In genomic region chr2:101831351-101831865, GRCh38 we compare ENCODE assay signal across 1 cellular context.
TF ChIP-seq lines count a peak whose summit lies in the region.

No MANE protein-coding gene starts in this region.

TF ChIP-seq in HepG2, 621 proteins besides CTCF, POLR2A, EP300 and RAD21 (continued from another document and continues in another):
- TF ChIP-seq ZBTB4 (CRISPR knock-in tag; IDR thresholded peaks at IDR 0.05; ENCODE audit: borderline replicate concordance) (no peak), ZNF446 (CRISPR knock-in tag; IDR thresholded peaks at IDR 0.05) (no peak), ERF (CRISPR knock-in tag; IDR thresholded peaks at IDR 0.05) (peak; percentile 56; the same call in 1 of the 2 replicates), ATF6 (CRISPR knock-in tag; conservative IDR thresholded peaks at IDR 0.05) (no peak), HNRNPUL1 (IDR thresholded peaks at IDR 0.05; ENCODE audit: low read depth, low read length) (no peak), ZSCAN25 (CRISPR knock-in tag; IDR thresholded peaks at IDR 0.05) (no peak), ZNF343 (CRISPR knock-in tag; IDR thresholded peaks at IDR 0.05) (no peak), ZBTB20 (CRISPR knock-in tag; IDR thresholded peaks at IDR 0.05; ENCODE audit: borderline replicate concordance, low read depth) (no peak), PCBP1 (IDR thresholded peaks at IDR 0.05; ENCODE audit: borderline replicate concordance, low read depth, low read length) (no peak), ZNF883 (CRISPR knock-in tag; IDR thresholded peaks at IDR 0.05; ENCODE audit: not compliant biosample characterization) (no peak), ZNF264 (CRISPR knock-in tag; IDR thresholded peaks at IDR 0.05) (0 out of 2 replicates have a peak, but pooled peaks have one; percentile 26), KAT7 (CRISPR knock-in tag; IDR thresholded peaks at IDR 0.05; ENCODE audit: borderline replicate concordance) (0 out of 2 replicates have a peak, but pooled peaks have one; percentile 37), ZKSCAN8 (CRISPR knock-in tag; IDR thresholded peaks at IDR 0.05; ENCODE audit: borderline replicate concordance) (peak; percentile 31; the same call in 1 of the 2 replicates), ZSCAN9 (CRISPR knock-in tag; IDR thresholded peaks at IDR 0.05; ENCODE audit: borderline replicate concordance) (no peak), CCAR2 (optimal IDR thresholded peaks at IDR 0.05; ENCODE audit: low read depth, low read length) (no peak), BRCA1 (CRISPR knock-in tag; IDR thresholded peaks at IDR 0.05) (no peak), SRF (IDR thresholded peaks at IDR 0.05; ENCODE audit: low read depth, low read length) (0 out of 2 replicates have a peak, but pooled peaks have one; percentile 7), ZFP62 (CRISPR knock-in tag; IDR thresholded peaks at IDR 0.05) (no peak), ZNF335 (CRISPR knock-in tag; IDR thresholded peaks at IDR 0.05) (0 out of 2 replicates have a peak, but pooled peaks have one; percentile 69), NFIC (IDR thresholded peaks at IDR 0.05; ENCODE audit: low read length) (no peak), FOSL2 (CRISPR knock-in tag; IDR thresholded peaks at IDR 0.05) (peak; percentile 20; the same call in 1 of the 2 replicates), SALL1 (CRISPR knock-in tag; IDR thresholded peaks at IDR 0.05) (peak; percentile 64), ZNF644 (CRISPR knock-in tag; IDR thresholded peaks at IDR 0.05; ENCODE audit: low read depth) (0 out of 2 replicates have a peak, but pooled peaks have one; percentile 11), MAFG (CRISPR knock-in tag; IDR thresholded peaks at IDR 0.05) (no peak), NR2F2 (IDR thresholded peaks at IDR 0.05; ENCODE audit: borderline replicate concordance, low read depth) (no peak), PLRG1 (conservative IDR thresholded peaks at IDR 0.05) (no peak), ZNF142 (CRISPR knock-in tag; IDR thresholded peaks at IDR 0.05) (no peak), TGIF2 (CRISPR knock-in tag; IDR thresholded peaks at IDR 0.05) (peak; percentile 65; the same call in 1 of the 2 replicates), SOX6 (IDR thresholded peaks at IDR 0.05) (no peak), SOX6 (CRISPR knock-in tag; IDR thresholded peaks at IDR 0.05) (peak; percentile 33; the same call in 1 of the 2 replicates), HOXA5 (CRISPR knock-in tag; IDR thresholded peaks at IDR 0.05) (no peak), ZNF292 (CRISPR knock-in tag; IDR thresholded peaks at IDR 0.05; ENCODE audit: borderline replicate concordance, low read depth) (peak; percentile 32; the same call in 1 of the 2 replicates), KLF12 (CRISPR knock-in tag; IDR thresholded peaks at IDR 0.05; ENCODE audit: borderline replicate concordance) (no peak), REXO4 (CRISPR knock-in tag; IDR thresholded peaks at IDR 0.05; ENCODE audit: borderline replicate concordance) (no peak), ZNF138 (CRISPR knock-in tag; IDR thresholded peaks at IDR 0.05; ENCODE audit: low read depth) (no peak), ZFYVE20 (CRISPR knock-in tag; IDR thresholded peaks at IDR 0.05; ENCODE audit: borderline replicate concordance, low read depth) (no peak), NCOA2 (CRISPR knock-in tag; IDR thresholded peaks at IDR 0.05) (0 out of 2 replicates have a peak, but pooled peaks have one; percentile 8), RARG (CRISPR knock-in tag; IDR thresholded peaks at IDR 0.05; ENCODE audit: low read depth) (no peak), ZNF761 (CRISPR knock-in tag; conservative IDR thresholded peaks at IDR 0.05) (no peak), GATAD2A (CRISPR knock-in tag; IDR thresholded peaks at IDR 0.05) (peak; percentile 69; the same call in 1 of the 2 replicates), ZFX (CRISPR knock-in tag; IDR thresholded peaks at IDR 0.05; ENCODE audit: low read depth) (peak; percentile 43; the same call in 1 of the 2 replicates), KMT2B (CRISPR knock-in tag; IDR thresholded peaks at IDR 0.05) (no peak), TFDP1 (CRISPR knock-in tag; IDR thresholded peaks at IDR 0.05; ENCODE audit: borderline replicate concordance) (no peak)
- TF ChIP-seq, protein P1, sequence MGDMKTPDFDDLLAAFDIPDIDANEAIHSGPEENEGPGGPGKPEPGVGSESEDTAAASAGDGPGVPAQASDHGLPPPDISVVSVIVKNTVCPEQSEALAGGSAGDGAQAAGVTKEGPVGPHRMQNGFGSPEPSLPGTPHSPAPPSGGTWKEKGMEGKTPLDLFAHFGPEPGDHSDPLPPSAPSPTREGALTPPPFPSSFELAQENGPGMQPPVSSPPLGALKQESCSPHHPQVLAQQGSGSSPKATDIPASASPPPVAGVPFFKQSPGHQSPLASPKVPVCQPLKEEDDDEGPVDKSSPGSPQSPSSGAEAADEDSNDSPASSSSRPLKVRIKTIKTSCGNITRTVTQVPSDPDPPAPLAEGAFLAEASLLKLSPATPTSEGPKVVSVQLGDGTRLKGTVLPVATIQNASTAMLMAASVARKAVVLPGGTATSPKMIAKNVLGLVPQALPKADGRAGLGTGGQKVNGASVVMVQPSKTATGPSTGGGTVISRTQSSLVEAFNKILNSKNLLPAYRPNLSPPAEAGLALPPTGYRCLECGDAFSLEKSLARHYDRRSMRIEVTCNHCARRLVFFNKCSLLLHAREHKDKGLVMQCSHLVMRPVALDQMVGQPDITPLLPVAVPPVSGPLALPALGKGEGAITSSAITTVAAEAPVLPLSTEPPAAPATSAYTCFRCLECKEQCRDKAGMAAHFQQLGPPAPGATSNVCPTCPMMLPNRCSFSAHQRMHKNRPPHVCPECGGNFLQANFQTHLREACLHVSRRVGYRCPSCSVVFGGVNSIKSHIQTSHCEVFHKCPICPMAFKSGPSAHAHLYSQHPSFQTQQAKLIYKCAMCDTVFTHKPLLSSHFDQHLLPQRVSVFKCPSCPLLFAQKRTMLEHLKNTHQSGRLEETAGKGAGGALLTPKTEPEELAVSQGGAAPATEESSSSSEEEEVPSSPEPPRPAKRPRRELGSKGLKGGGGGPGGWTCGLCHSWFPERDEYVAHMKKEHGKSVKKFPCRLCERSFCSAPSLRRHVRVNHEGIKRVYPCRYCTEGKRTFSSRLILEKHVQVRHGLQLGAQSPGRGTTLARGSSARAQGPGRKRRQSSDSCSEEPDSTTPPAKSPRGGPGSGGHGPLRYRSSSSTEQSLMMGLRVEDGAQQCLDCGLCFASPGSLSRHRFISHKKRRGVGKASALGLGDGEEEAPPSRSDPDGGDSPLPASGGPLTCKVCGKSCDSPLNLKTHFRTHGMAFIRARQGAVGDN (CRISPR knock-in tag; IDR thresholded peaks at IDR 0.05), result peak; percentile 55
- TF ChIP-seq, protein P2, sequence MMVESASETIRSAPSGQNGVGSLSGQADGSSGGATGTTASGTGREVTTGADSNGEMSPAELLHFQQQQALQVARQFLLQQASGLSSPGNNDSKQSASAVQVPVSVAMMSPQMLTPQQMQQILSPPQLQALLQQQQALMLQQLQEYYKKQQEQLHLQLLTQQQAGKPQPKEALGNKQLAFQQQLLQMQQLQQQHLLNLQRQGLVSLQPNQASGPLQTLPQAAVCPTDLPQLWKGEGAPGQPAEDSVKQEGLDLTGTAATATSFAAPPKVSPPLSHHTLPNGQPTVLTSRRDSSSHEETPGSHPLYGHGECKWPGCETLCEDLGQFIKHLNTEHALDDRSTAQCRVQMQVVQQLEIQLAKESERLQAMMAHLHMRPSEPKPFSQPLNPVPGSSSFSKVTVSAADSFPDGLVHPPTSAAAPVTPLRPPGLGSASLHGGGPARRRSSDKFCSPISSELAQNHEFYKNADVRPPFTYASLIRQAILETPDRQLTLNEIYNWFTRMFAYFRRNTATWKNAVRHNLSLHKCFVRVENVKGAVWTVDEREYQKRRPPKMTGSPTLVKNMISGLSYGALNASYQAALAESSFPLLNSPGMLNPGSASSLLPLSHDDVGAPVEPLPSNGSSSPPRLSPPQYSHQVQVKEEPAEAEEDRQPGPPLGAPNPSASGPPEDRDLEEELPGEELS (CRISPR knock-in tag; IDR thresholded peaks at IDR 0.05), result peak; percentile 53; the same call in 1 of the 2 replicates
- TF ChIP-seq, protein P3, sequence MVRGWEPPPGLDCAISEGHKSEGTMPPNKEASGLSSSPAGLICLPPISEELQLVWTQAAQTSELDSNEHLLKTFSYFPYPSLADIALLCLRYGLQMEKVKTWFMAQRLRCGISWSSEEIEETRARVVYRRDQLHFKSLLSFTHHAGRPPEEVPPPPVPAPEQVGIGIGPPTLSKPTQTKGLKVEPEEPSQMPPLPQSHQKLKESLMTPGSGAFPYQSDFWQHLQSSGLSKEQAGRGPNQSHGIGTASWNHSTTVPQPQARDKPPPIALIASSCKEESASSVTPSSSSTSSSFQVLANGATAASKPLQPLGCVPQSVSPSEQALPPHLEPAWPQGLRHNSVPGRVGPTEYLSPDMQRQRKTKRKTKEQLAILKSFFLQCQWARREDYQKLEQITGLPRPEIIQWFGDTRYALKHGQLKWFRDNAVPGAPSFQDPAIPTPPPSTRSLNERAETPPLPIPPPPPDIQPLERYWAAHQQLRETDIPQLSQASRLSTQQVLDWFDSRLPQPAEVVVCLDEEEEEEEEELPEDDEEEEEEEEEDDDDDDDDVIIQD (CRISPR knock-in tag; IDR thresholded peaks at IDR 0.05; ENCODE audit: low read depth), result no peak
